ENCODE assay signal across 24 cellular contexts in genomic region chr15:101025116-101025885, GRCh38.
DNase-seq lines count a peak whose midpoint lies in the region; ATAC-seq, FAIRE-seq and TF ChIP-seq lines count a peak whose summit lies in the region.
"Had no signal": no experiment of that assay in that cellular context is flagged by ENCODE, and none has a peak within 500 bp of the region (broad histone marks: within the 10 kb centered on the region; RNA-seq: fewer than 3 reads in every experiment).

No MANE protein-coding gene starts in this region.

- 95% methylated on average over 10 of the region's 10 CpGs for WGBS in urinary bladder

- H3K4me1 Mint-ChIP-seq in activated T-cell treated with anti-CD3 and anti-CD28 coated beads, Interleukin-2, amount 50 U/mL, for 4 hours (ENCODE audit: low read depth): no peaks in the 10 kb centered on the region

- no peak for TF ChIP-seq CTCF in bronchial epithelial cell (IDR thresholded peaks at IDR 0.05; ENCODE audit: insufficient read depth, low read length, severe bottlenecking)
- TF ChIP-seq CTCF in osteoblast (IDR thresholded peaks at IDR 0.05; ENCODE audit: extremely low read depth, low read depth, low read length): no peak

- no peaks in the 10 kb centered on the region for H3K9me3 ChIP-seq in osteoblast (ENCODE audit: low read depth, low read length)
- H3K9me3 ChIP-seq: A549; BLaER1 treated with 17β-estradiol and CSF1 and Interleukin-3, amounts not matched to agents 10 nM and 100 nM had no signal

- no peak for TF ChIP-seq POLR2A in GM12892 (IDR thresholded peaks at IDR 0.05; ENCODE audit: low read depth, low read length)

- H2AFZ ChIP-seq in osteoblast (ENCODE audit: low read length): no peak overlapping the region

- H3K4me3 ChIP-seq in bronchial epithelial cell (ENCODE audit: low read depth, low read length): no peak overlapping the region
- H3K4me3 ChIP-seq in osteoblast (ENCODE audit: insufficient read depth, low read length): no peak overlapping the region
- no peak overlapping the region for H3K4me3 ChIP-seq in urinary bladder (ENCODE audit: low read depth, low read length)
- H3K4me3 ChIP-seq: A549; BLaER1 treated with 17β-estradiol and CSF1 and Interleukin-3, amounts not matched to agents 10 nM and 100 nM had no signal

- no peaks in the 10 kb centered on the region for H3K27me3 Mint-ChIP-seq in activated T-cell treated with anti-CD3 and anti-CD28 coated beads, Interleukin-2, amount 50 U/mL, for 4 hours (ENCODE audit: low read depth)

- H3K9me3 Mint-ChIP-seq in activated T-cell treated with anti-CD3 and anti-CD28 coated beads, Interleukin-2, amount 50 U/mL, for 4 hours: no peaks in the 10 kb centered on the region
- H3K9me3 Mint-ChIP-seq: activated CD8-positive, alpha-beta T cell treated with anti-CD3 and anti-CD28 coated beads for 36 hours; activated T-helper 1 cell treated with anti-CD3 and anti-CD28 coated beads, Interleukin-12 subunit alpha, Interleukin-12 subunit beta, Interleukin-2, Interleukin-4 antibody, amounts not matched to agents 30 ng/mL and 10 ng/mL and 1 ng/mL, durations not matched to agents 14 hours and 24 hours and 36 hours; neural crest cell had no signal

- no peak overlapping the region for H3K27ac ChIP-seq in osteoblast (ENCODE audit: low read depth, low read length)
- peak overlapping the region; percentile 57 for H3K27ac ChIP-seq in urinary bladder (ENCODE audit: low read depth)
- H3K27ac ChIP-seq: A549; BLaER1 treated with 17β-estradiol and CSF1 and Interleukin-3, amounts not matched to agents 10 nM and 100 nM; WERI-Rb-1 had no signal

- no peaks in the 10 kb centered on the region for H3K79me2 ChIP-seq in osteoblast (ENCODE audit: insufficient read depth, low read length)

- no peaks in the 10 kb centered on the region for H3K4me1 ChIP-seq in osteoblast (ENCODE audit: insufficient read depth, low read length)
- H3K4me1 ChIP-seq in urinary bladder (ENCODE audit: insufficient read depth): no peaks in the 10 kb centered on the region
- H3K4me1 ChIP-seq: A549 had no signal

- no peaks in the 10 kb centered on the region for H4K20me1 ChIP-seq in osteoblast (ENCODE audit: insufficient read depth, low read length)

- H3K4me2 ChIP-seq in osteoblast (ENCODE audit: insufficient read depth, low read length): no peak overlapping the region
- H3K4me2 ChIP-seq: A549 had no signal

- H3K27me3 ChIP-seq in bronchial epithelial cell (ENCODE audit: control insufficient read depth, insufficient read depth, low read length) (no peaks in the 10 kb centered on the region), osteoblast (ENCODE audit: insufficient read depth, low read length) (no peaks in the 10 kb centered on the region)
- H3K27me3 ChIP-seq: brain microvascular endothelial cell had no signal

- H3K36me3 ChIP-seq in bronchial epithelial cell (ENCODE audit: control insufficient read depth, insufficient read depth, low read length) (peaks cover 12% of the 10 kb centered on the region), osteoblast (ENCODE audit: insufficient read depth, low read length) (peaks cover 43% of the 10 kb centered on the region), urinary bladder (ENCODE audit: insufficient read depth) (no peaks in the 10 kb centered on the region)
- H3K36me3 ChIP-seq: BLaER1 treated with 17β-estradiol and CSF1 and Interleukin-3, amounts not matched to agents 10 nM and 100 nM; brain microvascular endothelial cell; WERI-Rb-1 had no signal

- peak; percentile 3 to 4 for DNase-seq in activated T-cell treated with anti-CD3 and anti-CD28 coated beads, Interleukin-2, amount 50 U/mL, for 48 hours
- no peak for DNase-seq in activated T-cell treated with anti-CD3 and anti-CD28 coated beads, Interleukin-2, amount 50 U/mL, for 4 hours
- DNase-seq in bronchial epithelial cell (ENCODE audit: low read depth) (no peak), osteoblast (ENCODE audit: insufficient read length, low spot score, missing footprints) (peak; percentile 10), GM12892 (ENCODE audit: insufficient read length) (no peak), NCI-H1930 (lab: John Stamatoyannopoulos, UW) (no peak), frontal cortex (ENCODE audit: low spot score in 2 of 2) (no peak)
- DNase-seq: activated CD8-positive, alpha-beta T cell treated with anti-CD3 and anti-CD28 coated beads for 36 hours; brain microvascular endothelial cell; GDM1; hypothalamus; NCI-H1417 treated with DMSO at 0.1 percent for 48 hours; NCI-H2171; NCI-H69; OCI-M1; SIG-M5; T-helper 2 cell; WERI-Rb-1 had no signal

- H3K36me3 Mint-ChIP-seq in activated T-cell treated with anti-CD3 and anti-CD28 coated beads, Interleukin-2, amount 50 U/mL, for 4 hours (ENCODE audit: insufficient read depth): no peaks in the 10 kb centered on the region

- peak; percentile 32 for FAIRE-seq in bronchial epithelial cell (lab: Jason Lieb, UNC)
- FAIRE-seq in GM12892 (lab: Jason Lieb, UNC): no peak
- FAIRE-seq in frontal cortex (lab: Jason Lieb, UNC): no peak
- FAIRE-seq: A549, keratinocyte had no signal

- ATAC-seq in activated T-cell treated with anti-CD3 and anti-CD28 coated beads, Interleukin-2, amount 50 U/mL, for 4 hours: no peak
- ATAC-seq: A549; activated CD8-positive, alpha-beta T cell treated with anti-CD3 and anti-CD28 coated beads for 36 hours had no signal

- H3K4me3 Mint-ChIP-seq in activated T-cell treated with anti-CD3 and anti-CD28 coated beads, Interleukin-2, amount 50 U/mL, for 4 hours: no peak overlapping the region
- H3K4me3 Mint-ChIP-seq: activated CD8-positive, alpha-beta T cell treated with anti-CD3 and anti-CD28 coated beads for 36 hours; activated T-helper 1 cell treated with anti-CD3 and anti-CD28 coated beads, Interleukin-12 subunit alpha, Interleukin-12 subunit beta, Interleukin-2, Interleukin-4 antibody, amounts not matched to agents 30 ng/mL and 10 ng/mL and 1 ng/mL, durations not matched to agents 14 hours and 24 hours and 36 hours; neural crest cell had no signal

Comparison
In these comparisons a context has a peak if more than half of its experiments do, and no peak if none do; other contexts are left out.
1. DNase-seq: peak in activated T-cell treated with anti-CD3 and anti-CD28 coated beads, Interleukin-2, amount 50 U/mL, for 48 hours (2 of 2) and osteoblast (single experiment); none in activated T-cell treated with anti-CD3 and anti-CD28 coated beads, Interleukin-2, amount 50 U/mL, for 4 hours (single experiment), bronchial epithelial cell (single experiment), GM12892 (single experiment), NCI-H1930 (0 of 2) and frontal cortex (0 of 2).